In genomic region chr18:7259482-7259881, GRCh38 we compare ENCODE assay signal across 28 cellular contexts. TPM values are rescaled to one million over a fixed set of nuclear protein-coding genes. Genes with fewer than 3 reads are reported as not detected.
DNase-seq lines count a peak whose midpoint lies in the region; ATAC-seq and TF ChIP-seq lines count a peak whose summit lies in the region.
"Had no signal": no experiment of that assay in that cellular context is flagged by ENCODE, and none has a peak within 500 bp of the region (broad histone marks: within the 10 kb centered on the region; RNA-seq: fewer than 3 reads in every experiment).

No MANE protein-coding gene starts in this region.

- H3K4me3 ChIP-seq in heart right ventricle (peak overlapping the region in 1 of 10 donors; percentile 10), GM23338 (no peak overlapping the region)
- H3K4me3 ChIP-seq: adrenal gland, breast epithelium, sigmoid colon, SJSA1, transverse colon had no signal

- H3K4me3 Mint-ChIP-seq in nephron progenitor cell (no peak overlapping the region), GM23338 (no peak overlapping the region)
- H3K4me3 Mint-ChIP-seq: activated T-cell treated with anti-CD3 and anti-CD28 coated beads, Interleukin-2, amount 50 U/mL, for 4 hours; natural killer cell; stimulated activated naive CD8-positive, alpha-beta T cell treated with anti-CD3 and anti-CD28 coated beads, Interleukin-15, Interleukin-2, amounts not matched to agents 100 ng/mL and 50 ng/mL, for 24 hours; T-helper 1 cell treated with Interleukin-12 subunit alpha and Interleukin-12 subunit beta and Interleukin-4 antibody, amounts not matched to agents 30 μg/mL and 1 μg/mL, for 36 hours had no signal

- ATAC-seq in heart right ventricle (peak in 6 of 8 donors; percentile 21 to 55 (median 31)), HG03342 (IDR thresholded peaks at IDR 0.05; ENCODE audit: unreplicated experiment) (no peak), GM23338 (no peak), GM18498 (IDR thresholded peaks at IDR 0.05; ENCODE audit: unreplicated experiment) (no peak)
- ATAC-seq: activated T-cell treated with anti-CD3 and anti-CD28 coated beads, Interleukin-2, amount 50 U/mL, for 4 hours; HCT116; natural killer cell had no signal

- H3K27me3 Mint-ChIP-seq in nephron progenitor cell (ENCODE audit: low read depth, poor library complexity) (peaks cover 4% of the 10 kb centered on the region), GM23338 (ENCODE audit: insufficient read depth, low read depth, poor library complexity) (no peaks in the 10 kb centered on the region)
- H3K27me3 Mint-ChIP-seq: stimulated activated naive CD8-positive, alpha-beta T cell treated with anti-CD3 and anti-CD28 coated beads, Interleukin-15, Interleukin-2, amounts not matched to agents 100 ng/mL and 50 ng/mL, for 24 hours had no signal

- intact Hi-C loops in heart right ventricle (cut with DNase I): no loop called here

- H3K27me3 ChIP-seq in heart right ventricle (no peaks in the 10 kb centered on the region), GM23338 (ENCODE audit: insufficient read depth) (no peaks in the 10 kb centered on the region)
- H3K27me3 ChIP-seq: adrenal gland, breast epithelium, sigmoid colon, transverse colon had no signal

- peaks cover 0 to 39% (median 16%) of the 10 kb centered on the region in 9 donors for H3K4me1 ChIP-seq in heart right ventricle
- no peaks in the 10 kb centered on the region for H3K4me1 ChIP-seq in GM23338 (ENCODE audit: insufficient read depth)
- H3K4me1 ChIP-seq: adrenal gland, breast epithelium, parathyroid adenoma, SJSA1, transverse colon had no signal

- no peaks in the 10 kb centered on the region for H3F3A ChIP-seq in GM23338 (replicated peaks; ENCODE audit: low read depth)

- peak overlapping the region in 4 of 10 donors; percentile 7 to 51 (median 38) for H3K27ac ChIP-seq in heart right ventricle
- H3K27ac ChIP-seq in GM23338 (ENCODE audit: low read depth): no peak overlapping the region
- H3K27ac ChIP-seq: adrenal gland, breast epithelium, HL-60, parathyroid adenoma, sigmoid colon, SJSA1, transverse colon had no signal

- no peaks in the 10 kb centered on the region for H3K79me2 ChIP-seq in GM23338 (replicated peaks; ENCODE audit: insufficient read depth)
- H3K79me2 ChIP-seq: parathyroid adenoma had no signal

- H3K9me3 ChIP-seq in heart right ventricle: no peaks in the 10 kb centered on the region
- H3K9me3 ChIP-seq: adrenal gland, breast epithelium, sigmoid colon, SJSA1, transverse colon had no signal

- no peak overlapping the region for H3K4me2 ChIP-seq in GM23338

- H2AFZ ChIP-seq in GM23338: no peak overlapping the region
- H2AFZ ChIP-seq: parathyroid adenoma had no signal

- peaks cover 3% of the 10 kb centered on the region for H3K9me3 Mint-ChIP-seq in nephron progenitor cell
- H3K9me3 Mint-ChIP-seq in GM23338: no peaks in the 10 kb centered on the region
- H3K9me3 Mint-ChIP-seq: activated T-cell treated with anti-CD3 and anti-CD28 coated beads, Interleukin-2, amount 50 U/mL, for 4 hours; natural killer cell had no signal

- no peaks in the 10 kb centered on the region for H3K9me2 ChIP-seq in GM23338 (ENCODE audit: insufficient read depth)

- 17 to 19% methylated on average over 6 of the region's 6 CpGs for WGBS in heart right ventricle, 2 donors

- DNase-seq in COR-L47 (lab: John Stamatoyannopoulos, UW) (peak; percentile 66), NCI-H2171 (lab: John Stamatoyannopoulos, UW) (peak; percentile 14), heart right ventricle (peak in 1 of 2 donors; percentile 26), nephron progenitor cell (no peak), amniotic stem cell (lab: John Stamatoyannopoulos, UW) (no peak), GM23338 (ENCODE audit: low spot score) (no peak)
- DNase-seq: activated CD4-positive, alpha-beta T cell treated with anti-CD3 and anti-CD28 coated beads for 48 hours; activated naive CD4-positive, alpha-beta T cell; activated T-cell treated with anti-CD3 and anti-CD28 coated beads, Interleukin-2, amount 50 U/mL, for 4 hours; Kasumi-1; kidney glomerular epithelial cell; MV-4-11; natural killer cell; NCI-H2029 treated with DMSO at 0.1 percent for 48 hours; sigmoid colon; transverse colon had no signal

- TF ChIP-seq CTCF in heart right ventricle (IDR thresholded peaks at IDR 0.05) (no peak), nephron progenitor cell (IDR thresholded peaks at IDR 0.05) (no peak), GM23338 (conservative IDR thresholded peaks at IDR 0.05; ENCODE audit: low read depth in 2 of 2) (no peak)

- no peaks in the 10 kb centered on the region for H3K36me3 ChIP-seq in heart right ventricle
- H3K36me3 ChIP-seq in GM23338 (ENCODE audit: insufficient read depth): no peaks in the 10 kb centered on the region
- H3K36me3 ChIP-seq: adrenal gland, breast epithelium, sigmoid colon, SJSA1, transverse colon had no signal

- H3K27ac Mint-ChIP-seq in nephron progenitor cell: peak overlapping the region; percentile 13
- H3K27ac Mint-ChIP-seq in GM23338: no peak overlapping the region
- H3K27ac Mint-ChIP-seq: natural killer cell; stimulated activated naive CD8-positive, alpha-beta T cell treated with anti-CD3 and anti-CD28 coated beads, Interleukin-15, Interleukin-2, amounts not matched to agents 100 ng/mL and 50 ng/mL, for 24 hours; T-helper 1 cell treated with Interleukin-12 subunit alpha and Interleukin-12 subunit beta and Interleukin-4 antibody, amounts not matched to agents 30 μg/mL and 1 μg/mL, for 36 hours had no signal

- H3K36me3 Mint-ChIP-seq in nephron progenitor cell (ENCODE audit: low read depth) (no peaks in the 10 kb centered on the region), GM23338 (ENCODE audit: low read depth) (no peaks in the 10 kb centered on the region)
- H3K36me3 Mint-ChIP-seq: natural killer cell had no signal

- no peaks in the 10 kb centered on the region for H4K20me1 ChIP-seq in GM23338 (replicated peaks; ENCODE audit: insufficient read depth)

- peaks cover 38% of the 10 kb centered on the region for H3K4me1 Mint-ChIP-seq in nephron progenitor cell
- peaks cover 4% of the 10 kb centered on the region; the same call in 2 of the 3 replicates for H3K4me1 Mint-ChIP-seq in GM23338
- H3K4me1 Mint-ChIP-seq: natural killer cell had no signal

TF ChIP-seq in GM23338, 12 proteins besides CTCF, POLR2A, EP300 and RAD21:
- TF ChIP-seq EZH2phosphoT487 (IDR thresholded peaks at IDR 0.05; ENCODE audit: unreplicated experiment) (no peak), EZH2 (IDR thresholded peaks at IDR 0.05; ENCODE audit: low read depth, unreplicated experiment) (no peak), CREB1 (CRISPR knock-in tag; IDR thresholded peaks at IDR 0.05; ENCODE audit: low read depth) (no peak), STAT1 (IDR thresholded peaks at IDR 0.05; ENCODE audit: unreplicated experiment) (no peak), ZNF331 (CRISPR knock-in tag; IDR thresholded peaks at IDR 0.05; ENCODE audit: low read depth) (no peak)

RNA-seq across cellular contexts. Expression of gene LRRC30, which starts 28.6 kb away (rescaled TPM):
- total RNA-seq in heart right ventricle: not detected
- not detected for polyA plus RNA-seq in heart right ventricle
- total RNA-seq in GM23338 (2014; rRNA removed; shearing (Covaris generic)): not detected in 2 replicates
- polyA plus RNA-seq in GM23338 (2016; fragmentation: Nextera tagmentation; extraction: Ambion mirVana): not detected in 2 replicates
- total RNA-seq: activated T-cell treated with anti-CD3 and anti-CD28 coated beads, Interleukin-2, amount 50 U/mL, for 4 hours; adrenal gland; breast epithelium; glomerular endothelial cell; natural killer cell; NCI-H460; sigmoid colon; SJSA1; transverse colon had no signal
- polyA plus RNA-seq: adrenal gland, sigmoid colon had no signal

Comparison
In these comparisons a context has a peak if more than half of its experiments do, and no peak if none do; other contexts are left out.
1. DNase-seq: peak in COR-L47 (single experiment) and NCI-H2171 (single experiment); none in nephron progenitor cell (single experiment), amniotic stem cell (single experiment) and GM23338 (single experiment).
2. ATAC-seq: peak in heart right ventricle (6 of 8); none in HG03342 (single experiment), GM23338 (single experiment) and GM18498 (single experiment).